ENCODE assay signal across 19 cellular contexts in genomic region chr10:9285698-9286097, GRCh38.
DNase-seq lines count a peak whose midpoint lies in the region; ATAC-seq and TF ChIP-seq lines count a peak whose summit lies in the region.
"Had no signal": no experiment of that assay in that cellular context is flagged by ENCODE, and none has a peak within 500 bp of the region (broad histone marks: within the 10 kb centered on the region; RNA-seq: fewer than 3 reads in every experiment).

No MANE protein-coding gene starts in this region.

- DNase-seq in NCI-H146 treated with DMSO at 0.1 percent for 48 hours (lab: John Stamatoyannopoulos, UW; ENCODE audit: unreplicated experiment) (peak; percentile 16), SJCRH30 (peak; percentile 77 to 84), left kidney (ENCODE audit: low read depth, low spot score) (peak; percentile 30), RPMI8226 (no peak), right atrium auricular region (ENCODE audit: low spot score) (no peak), NCI-H1105 treated with DMSO at 0.1 percent for 48 hours (lab: John Stamatoyannopoulos, UW) (no peak)
- DNase-seq: C1 segment of cervical spinal cord; CD4-positive, CD25-positive, alpha-beta regulatory T cell; CD8-positive, alpha-beta memory T cell; COR-L47; DMS 273 treated with DMSO at 0.1 percent for 48 hours; DMS53; DND-41; EL; HCEC 1CT had no signal

- H3K4me3 ChIP-seq in SJCRH30 (peak overlapping the region; percentile 28), right atrium auricular region (no peak overlapping the region)
- H3K4me3 ChIP-seq: GM12878, GM23338 had no signal

- TF ChIP-seq CTCF in right atrium auricular region (IDR thresholded peaks at IDR 0.05): no peak

- H3K36me3 ChIP-seq in SJCRH30: no peaks in the 10 kb centered on the region
- H3K36me3 ChIP-seq in right atrium auricular region: no peaks in the 10 kb centered on the region

- no peaks in the 10 kb centered on the region for H3K9me3 ChIP-seq in SJCRH30 (replicated peaks)
- no peaks in the 10 kb centered on the region for H3K9me3 ChIP-seq in right atrium auricular region

- H3K27ac ChIP-seq in SJCRH30 (peak overlapping the region; percentile 80), right atrium auricular region (no peak overlapping the region)
- H3K27ac ChIP-seq: HL-60 had no signal

- no peak for ATAC-seq in GM19324 (IDR thresholded peaks at IDR 0.05; ENCODE audit: low FRiP score, unreplicated experiment)
- ATAC-seq: GM12878, GM23338 had no signal

- H3K4me1 ChIP-seq in SJCRH30: peaks cover 14% of the 10 kb centered on the region
- no peaks in the 10 kb centered on the region for H3K4me1 ChIP-seq in right atrium auricular region

- H3K27me3 ChIP-seq in SJCRH30 (no peaks in the 10 kb centered on the region), right atrium auricular region (no peaks in the 10 kb centered on the region)

Comparison
In these comparisons a context has a peak if more than half of its experiments do, and no peak if none do; other contexts are left out.
1. DNase-seq: peak in NCI-H146 treated with DMSO at 0.1 percent for 48 hours (single experiment), SJCRH30 (2 of 2) and left kidney (single experiment); none in RPMI8226 (single experiment), right atrium auricular region (single experiment) and NCI-H1105 treated with DMSO at 0.1 percent for 48 hours (single experiment).